15 cellular contexts compared by ENCODE assay signal in genomic region chr12:70260610-70261009, GRCh38. TPM values are rescaled to one million over a fixed set of nuclear protein-coding genes. Genes with fewer than 3 reads are reported as not detected.
A peak's percentile ranks its signal among the peaks of the same experiment; 100 is the strongest.
DNase-seq lines count a peak whose midpoint lies in the region; ATAC-seq and TF ChIP-seq lines count a peak whose summit lies in the region.
"Had no signal": no experiment of that assay in that cellular context is flagged by ENCODE, and none has a peak within 500 bp of the region (broad histone marks: within the 10 kb centered on the region; RNA-seq: fewer than 3 reads in every experiment).

No MANE protein-coding gene starts in this region.

- no peak overlapping the region for H3K27ac ChIP-seq in BLaER1 treated with 17β-estradiol and CSF1 and Interleukin-3, amounts not matched to agents 10 nM and 100 nM
- H3K27ac ChIP-seq: gastroesophageal sphincter, psoas muscle, SK-N-MC had no signal

- H3K27me3 Mint-ChIP-seq in WTC11 (ENCODE audit: low read depth): no peaks in the 10 kb centered on the region
- H3K27me3 Mint-ChIP-seq: activated CD8-positive, alpha-beta memory T cell treated with anti-CD3 and anti-CD28 coated beads, Interleukin-2, amount 10 ng/mL, durations not matched to agents 7 days and 5 days had no signal

- peaks cover 9 to 70% (median 33%) of the 10 kb centered on the region in 11 experiments; a peak in 21 of 22 replicates for H3K36me3 ChIP-seq in BLaER1 treated with 17β-estradiol and CSF1 and Interleukin-3, amounts not matched to agents 10 nM and 100 nM
- H3K36me3 ChIP-seq: gastroesophageal sphincter had no signal

- intact Hi-C loops in left ventricle myocardium superior (cut with micrococcal nuclease): no loop called here

- no peaks in the 10 kb centered on the region for H3K27me3 ChIP-seq in BLaER1 treated with 17β-estradiol and CSF1 and Interleukin-3, amounts not matched to agents 10 nM and 100 nM
- H3K27me3 ChIP-seq: gastroesophageal sphincter had no signal

- peaks cover 9 to 66% (median 45%) of the 10 kb centered on the region in 11 experiments; a peak in 21 of 22 replicates for H3K9me3 ChIP-seq in BLaER1 treated with 17β-estradiol and CSF1 and Interleukin-3, amounts not matched to agents 10 nM and 100 nM (replicated peaks in 1 of 11)
- H3K9me3 ChIP-seq: gastroesophageal sphincter, mucosa of descending colon, psoas muscle had no signal

- H3K9me3 Mint-ChIP-seq in WTC11: no peaks in the 10 kb centered on the region

- peaks cover 0 to 45% (median 9%) of the 10 kb centered on the region in 10 experiments; a peak in 16 of 20 replicates for H3K4me1 ChIP-seq in BLaER1 treated with 17β-estradiol and CSF1 and Interleukin-3, amounts not matched to agents 10 nM and 100 nM

- H3K4me3 Mint-ChIP-seq in WTC11: no peak overlapping the region
- H3K4me3 Mint-ChIP-seq: activated CD8-positive, alpha-beta memory T cell treated with anti-CD3 and anti-CD28 coated beads, Interleukin-2, amount 10 ng/mL, durations not matched to agents 7 days and 5 days; activated naive CD4-positive, alpha-beta T cell treated with anti-CD3 and anti-CD28 coated beads for 36 hours had no signal

- peak overlapping the region in 6 of 11 experiments; percentile 20 to 47 (median 32); a peak in 9 of 22 replicates for H3K4me2 ChIP-seq in BLaER1 treated with 17β-estradiol and CSF1 and Interleukin-3, amounts not matched to agents 10 nM and 100 nM

- H3K36me3 Mint-ChIP-seq in WTC11: no peaks in the 10 kb centered on the region

- H4K20me1 ChIP-seq in BLaER1 treated with 17β-estradiol and CSF1 and Interleukin-3, amounts not matched to agents 10 nM and 100 nM: peaks cover 55 to 100% (median 92%) of the 10 kb centered on the region in 11 experiments

- ATAC-seq in GM18517 (IDR thresholded peaks at IDR 0.05; ENCODE audit: unreplicated experiment) (peak; percentile 48), HG03520 (IDR thresholded peaks at IDR 0.05; ENCODE audit: unreplicated experiment) (peak; percentile 47), WTC11 (no peak), left ventricle myocardium superior (no peak)
- ATAC-seq: activated CD8-positive, alpha-beta memory T cell treated with anti-CD3 and anti-CD28 coated beads, Interleukin-2, amount 10 ng/mL, durations not matched to agents 7 days and 5 days; gastroesophageal sphincter; mucosa of descending colon; psoas muscle had no signal

- no peak overlapping the region for H3K4me3 ChIP-seq in BLaER1 treated with 17β-estradiol and CSF1 and Interleukin-3, amounts not matched to agents 10 nM and 100 nM
- H3K4me3 ChIP-seq: gastroesophageal sphincter, mucosa of descending colon, psoas muscle, SK-N-MC had no signal

- CTCF ChIA-PET in WTC11 (lab: Charles Lee): no interaction called here

- POLR2A ChIA-PET in WTC11 (lab: Charles Lee): no interaction called here

- DNase-seq in WTC11 (ENCODE audit: low spot score): no peak
- no peak for DNase-seq in NCI-H146 treated with DMSO at 0.1 percent for 48 hours (lab: John Stamatoyannopoulos, UW; ENCODE audit: unreplicated experiment)
- DNase-seq in OCI-M2 (lab: John Stamatoyannopoulos, UW; ENCODE audit: unreplicated experiment): no peak
- no peak for DNase-seq in activated CD4-positive, alpha-beta T cell treated with anti-CD3 and anti-CD28 coated beads, Interleukin-2, amount 50 U/mL, for 1 hour
- no peak for DNase-seq in left ventricle myocardium superior
- DNase-seq: activated CD8-positive, alpha-beta memory T cell treated with anti-CD3 and anti-CD28 coated beads, Interleukin-2, amount 10 ng/mL, durations not matched to agents 7 days and 5 days; activated naive CD4-positive, alpha-beta T cell treated with anti-CD3 and anti-CD28 coated beads for 36 hours; mucosa of descending colon; psoas muscle; stimulated activated CD4-positive, alpha-beta T cell treated with anti-CD3 and anti-CD28 coated beads, Interleukin-15, amount 100 ng/mL, for 24 hours had no signal

- H3K27ac Mint-ChIP-seq in WTC11: peak overlapping the region; percentile 42
- H3K27ac Mint-ChIP-seq: activated CD8-positive, alpha-beta memory T cell treated with anti-CD3 and anti-CD28 coated beads, Interleukin-2, amount 10 ng/mL, durations not matched to agents 7 days and 5 days; activated naive CD4-positive, alpha-beta T cell treated with anti-CD3 and anti-CD28 coated beads for 36 hours had no signal

- H3K9ac ChIP-seq in BLaER1 treated with 17β-estradiol and CSF1 and Interleukin-3, amounts not matched to agents 10 nM and 100 nM: no peak overlapping the region

- H3K4me1 Mint-ChIP-seq in WTC11: peaks cover 75% of the 10 kb centered on the region

- no peak for TF ChIP-seq CTCF in WTC11 (IDR thresholded peaks at IDR 0.05)

TF ChIP-seq in WTC11, 78 proteins besides CTCF, POLR2A, EP300 and RAD21:
- TF ChIP-seq NR1H2 (CRISPR knock-in tag; IDR thresholded peaks at IDR 0.05): no peak
- TF ChIP-seq ATF6 (CRISPR knock-in tag; IDR thresholded peaks at IDR 0.05): no peak
- no peak for TF ChIP-seq NR3C1 (CRISPR knock-in tag; conservative IDR thresholded peaks at IDR 0.05; ENCODE audit: low read depth)
- TF ChIP-seq ZMAT4 (CRISPR knock-in tag; IDR thresholded peaks at IDR 0.05): no peak
- TF ChIP-seq CBFB (CRISPR knock-in tag; IDR thresholded peaks at IDR 0.05; ENCODE audit: low read depth): no peak
- no peak for TF ChIP-seq FOXP1 (CRISPR knock-in tag; IDR thresholded peaks at IDR 0.05; ENCODE audit: borderline replicate concordance)
- no peak for TF ChIP-seq FOXP4 (CRISPR knock-in tag; IDR thresholded peaks at IDR 0.05)
- TF ChIP-seq EMX1 (CRISPR knock-in tag; IDR thresholded peaks at IDR 0.05): no peak
- TF ChIP-seq TEAD1 (CRISPR knock-in tag; IDR thresholded peaks at IDR 0.05): no peak
- TF ChIP-seq IRF2 (CRISPR knock-in tag; IDR thresholded peaks at IDR 0.05; ENCODE audit: borderline replicate concordance, low read depth): no peak

RNA-seq across cellular contexts. Expression of gene CNOT2, which starts 17.4 kb away (rescaled TPM):
- 59.7 to 64.7 TPM (median 60.5 TPM) in 3 replicates for total RNA-seq in WTC11 (2021)
- total RNA-seq in left ventricle myocardium superior: 36.9 TPM

Comparison
In these comparisons a context has a peak if more than half of its experiments do, and no peak if none do; other contexts are left out.
1. ATAC-seq: peak in GM18517 (single experiment) and HG03520 (single experiment); none in WTC11 (single experiment) and left ventricle myocardium superior (single experiment).